14 cellular contexts compared by ENCODE assay signal in genomic region chr7:149875396-149875795, GRCh38. TPM values are rescaled to one million over a fixed set of nuclear protein-coding genes. Genes with fewer than 3 reads are reported as not detected.
A peak's percentile ranks its signal among the peaks of the same experiment; 100 is the strongest.
DNase-seq lines count a peak whose midpoint lies in the region; ATAC-seq, FAIRE-seq and TF ChIP-seq lines count a peak whose summit lies in the region.
"Had no signal": no experiment of that assay in that cellular context is flagged by ENCODE, and none has a peak within 500 bp of the region (broad histone marks: within the 10 kb centered on the region; RNA-seq: fewer than 3 reads in every experiment).

No MANE protein-coding gene starts in this region.

- TF ChIP-seq CTCF in HepG2 (CRISPR knock-in tag; IDR thresholded peaks at IDR 0.05) (no peak), right lobe of liver (IDR thresholded peaks at IDR 0.05) (no peak), type B pancreatic cell (conservative IDR thresholded peaks at IDR 0.05) (no peak)

- no peak overlapping the region for H3K27ac Mint-ChIP-seq in activated T-helper 17 cell treated with anti-CD3 and anti-CD28 coated beads, Interleukin-2, amount 50 U/mL, for 72 hours
- no peak overlapping the region for H3K27ac Mint-ChIP-seq in type B pancreatic cell

- no TSS peak for BruUV-seq in HepG2 (replicated peaks; lab: Mats Ljungman, UMichigan)

- H3K9me3 ChIP-seq in HepG2 (ENCODE audit: low read length) (no peaks in the 10 kb centered on the region), right lobe of liver (no peaks in the 10 kb centered on the region)
- H3K9me3 ChIP-seq: breast epithelium, HAP-1 had no signal

- H3K27me3 ChIP-seq in HepG2 (ENCODE audit: control insufficient read depth in 1 of 2, insufficient read depth in 2 of 2, low read length in 2 of 2): no peaks in the 10 kb centered on the region
- H3K27me3 ChIP-seq in right lobe of liver: no peaks in the 10 kb centered on the region
- H3K27me3 ChIP-seq: breast epithelium had no signal

- H3K4me3 ChIP-seq in HepG2 (replicated peaks in 1 of 3; ENCODE audit: insufficient read depth in 1 of 3, low read depth in 2 of 3, low read length in 3 of 3) (peak overlapping the region in 2 of 3 experiments; percentile 69 to 80; a peak in 4 of 6 replicates), right lobe of liver (peak overlapping the region in 1 of 3 donors; percentile 87)

- no peak for DNase-seq in HepG2 (ENCODE audit: low spot score)
- DNase-seq in right lobe of liver: no peak
- peak; percentile 40 for DNase-seq in left lobe of liver (ENCODE audit: low spot score)
- DNase-seq in type B pancreatic cell (ENCODE audit: extremely low spot score, unreplicated experiment): no peak
- no peak for DNase-seq in NCI-H1930 (lab: John Stamatoyannopoulos, UW)
- DNase-seq in COLO829 (ENCODE audit: low spot score): no peak
- DNase-seq: GDM1; NCI-H1105; NCI-H510A treated with DMSO at 0.1 percent for 48 hours; stimulated activated CD4-positive, alpha-beta T cell treated with anti-CD3 and anti-CD28 coated beads, Interleukin-4, amount 100 ng/mL, for 24 hours had no signal

- H3K4me1 ChIP-seq in HepG2 (ENCODE audit: insufficient read depth, low read length) (peaks cover 33% of the 10 kb centered on the region), right lobe of liver (peaks cover 0 to 22% (median 10%) of the 10 kb centered on the region in 4 donors)

- no peaks in the 10 kb centered on the region for H3K27me3 Mint-ChIP-seq in activated T-helper 17 cell treated with anti-CD3 and anti-CD28 coated beads, Interleukin-2, amount 50 U/mL, for 72 hours
- no peaks in the 10 kb centered on the region for H3K27me3 Mint-ChIP-seq in type B pancreatic cell

- POLR2A ChIA-PET in HepG2 (lab: Yijun Ruan, JAX): interaction anchor here (1.3 kb wide), 1 partner anchor 10 kb away, joined by 4 read pairs; no protein-coding TSS in a partner anchor

- CTCF ChIA-PET in HepG2 (lab: Yijun Ruan, JAX; ENCODE audit: low intra/inter-chr PET ratio, low total read pairs): no interaction called here

- no peaks in the 10 kb centered on the region for H4K20me1 ChIP-seq in HepG2 (ENCODE audit: insufficient read depth, low read length)

- H3K79me2 ChIP-seq in HepG2 (ENCODE audit: insufficient read depth, low read length): peaks cover 8% of the 10 kb centered on the region

- TF ChIP-seq POLR2A in HepG2 (IDR thresholded peaks at IDR 0.05; ENCODE audit: insufficient read depth in 1 of 2, low read depth in 2 of 2, low read length in 2 of 2): no peak
- TF ChIP-seq POLR2A in right lobe of liver (IDR thresholded peaks at IDR 0.05): no peak

- no peak overlapping the region for H2AFZ ChIP-seq in HepG2 (ENCODE audit: low read length)

- H3K9me3 Mint-ChIP-seq in activated T-helper 17 cell treated with anti-CD3 and anti-CD28 coated beads, Interleukin-2, amount 50 U/mL, for 72 hours: no peaks in the 10 kb centered on the region
- no peaks in the 10 kb centered on the region for H3K9me3 Mint-ChIP-seq in type B pancreatic cell

- TF ChIP-seq RAD21 in HepG2 (CRISPR knock-in tag; IDR thresholded peaks at IDR 0.05): no peak

- peak overlapping the region; percentile 70 for H3K9ac ChIP-seq in HepG2 (ENCODE audit: insufficient read depth, low read depth, low read length)

- peaks cover 31% of the 10 kb centered on the region for H3K36me3 Mint-ChIP-seq in activated T-helper 17 cell treated with anti-CD3 and anti-CD28 coated beads, Interleukin-2, amount 50 U/mL, for 72 hours (ENCODE audit: low read depth)
- H3K36me3 Mint-ChIP-seq in type B pancreatic cell: no peaks in the 10 kb centered on the region

- H3K4me3 Mint-ChIP-seq in activated T-helper 17 cell treated with anti-CD3 and anti-CD28 coated beads, Interleukin-2, amount 50 U/mL, for 72 hours: peak overlapping the region; percentile 82
- peak overlapping the region; percentile 83 for H3K4me3 Mint-ChIP-seq in type B pancreatic cell

- TF ChIP-seq EP300 in HepG2 (IDR thresholded peaks at IDR 0.05; ENCODE audit: low read depth in 2 of 2, low read length in 2 of 2) (no peak), HepG2 (CRISPR knock-in tag; IDR thresholded peaks at IDR 0.05; ENCODE audit: borderline replicate concordance) (no peak)

- in situ Hi-C loops in HepG2 (cut with HindIII; ENCODE audit: extremely low pct_ligation_motif_present, low pct_unique_long_range_greater_than_20kb): no loop called here

- WGBS in HepG2 (ENCODE audit: low lambda C conversion rate): 83% methylated on average over 4 of the region's 4 CpGs
- WGBS in right lobe of liver (ENCODE audit: insufficient coverage, low coverage, low lambda C conversion rate, missing lambda C conversion rate): 97% methylated on average over 4 of the region's 4 CpGs

- H3K36me3 ChIP-seq in HepG2 (replicated peaks in 1 of 2; ENCODE audit: control insufficient read depth in 1 of 2, insufficient read depth in 2 of 2, low read length in 2 of 2) (peaks cover 3 to 24% of the 10 kb centered on the region in 2 experiments; a peak in 3 of 5 replicates), right lobe of liver (peaks cover 0 to 11% (median 0%) of the 10 kb centered on the region in 4 donors)
- H3K36me3 ChIP-seq: breast epithelium had no signal

- H3K4me1 Mint-ChIP-seq in activated T-helper 17 cell treated with anti-CD3 and anti-CD28 coated beads, Interleukin-2, amount 50 U/mL, for 72 hours: peaks cover 32% of the 10 kb centered on the region
- H3K4me1 Mint-ChIP-seq in type B pancreatic cell (ENCODE audit: unreplicated experiment): peaks cover 24% of the 10 kb centered on the region

- ATAC-seq in HepG2 (no peak), right lobe of liver (no peak), left lobe of liver (no peak), HG03432 (IDR thresholded peaks at IDR 0.05; ENCODE audit: unreplicated experiment) (no peak)
- no peak for ATAC-seq in activated T-helper 17 cell treated with anti-CD3 and anti-CD28 coated beads, Interleukin-2, amount 50 U/mL, for 72 hours (replicated peaks)

- intact Hi-C loops in HepG2 (cut with micrococcal nuclease; ENCODE audit: unreplicated experiment) (no loop called here), right lobe of liver (cut with DNase I) (no loop called here)

- H3K27ac ChIP-seq in HepG2 (ENCODE audit: extremely low read length, insufficient read depth, low read length) (peak overlapping the region; percentile 71), right lobe of liver (peak overlapping the region in 1 of 3 donors; percentile 80)
- H3K27ac ChIP-seq: breast epithelium had no signal

- H3K4me2 ChIP-seq in HepG2 (ENCODE audit: low read depth, low read length): peak overlapping the region; percentile 85

- no peak for FAIRE-seq in HepG2 (lab: Jason Lieb, UNC)

RNA-seq across cellular contexts. Expression of gene ATP6V0E2, which starts 1.6 kb away (rescaled TPM):
- total RNA-seq in HepG2 (2016; rRNA removed; fragmentation: Illumina TruSeq; extraction: Trizol) (142 and 203 TPM in 2 replicates), right lobe of liver (10 to 100 TPM; 33.8 to 95.1 (median 70.9) TPM), left lobe of liver (99.4 TPM), type B pancreatic cell (ENCODE audit: low replicate concordance) (36.8 and 53.6 TPM in 2 replicates)
- total RNA-seq in HepG2 (2016; cell fraction: cytosol; rRNA removed; fragmentation: Illumina TruSeq; extraction: Trizol; ENCODE audit: low read depth): 120 and 162 TPM in 2 replicates
- total RNA-seq in HepG2 (2016; cell fraction: insoluble cytoplasmic fraction; rRNA removed; fragmentation: Illumina TruSeq; extraction: Trizol): 117 and 216 TPM in 2 replicates
- 244 and 302 TPM in 2 replicates for total RNA-seq in HepG2 (2016; cell fraction: membrane; rRNA removed; fragmentation: Illumina TruSeq; extraction: Trizol)
- total RNA-seq in HepG2 (2016; cell fraction: nucleus; rRNA removed; fragmentation: Illumina TruSeq; extraction: Trizol): 121 and 139 TPM in 2 replicates
- 32.9 and 36.8 TPM in 2 replicates for polyA plus RNA-seq in HepG2 (2011; rRNA removed)
- polyA plus RNA-seq in HepG2 (2011; cell fraction: cytosol; rRNA removed): 39.7 and 73.9 TPM in 2 replicates
- 47.4 and 51.5 TPM in 2 replicates for polyA plus RNA-seq in HepG2 (2011; cell fraction: nucleus; rRNA removed)
- 44.9 and 47.0 TPM in 2 replicates for polyA plus RNA-seq in HepG2 (2012)
- 173 and 241 TPM in 2 replicates for polyA plus RNA-seq in HepG2 (2016; cell fraction: cytosol; fragmentation: Illumina TruSeq; extraction: Trizol; ENCODE audit: low read depth)
- polyA plus RNA-seq in HepG2 (2016; cell fraction: insoluble cytoplasmic fraction; fragmentation: Illumina TruSeq; extraction: Trizol; ENCODE audit: low read depth): 167 and 202 TPM in 2 replicates
- 293 and 346 TPM in 2 replicates for polyA plus RNA-seq in HepG2 (2016; cell fraction: membrane; fragmentation: Illumina TruSeq; extraction: Trizol; ENCODE audit: low read depth)
- 253 and 256 TPM in 2 replicates for polyA plus RNA-seq in HepG2 (2016; cell fraction: nucleus; fragmentation: Illumina TruSeq; extraction: Trizol; ENCODE audit: insufficient read depth, low read depth)
- polyA minus RNA-seq in HepG2 (2011; rRNA and poly(A)+ RNA removed; ENCODE audit: low replicate concordance): 0.58 and 74.0 TPM in 2 replicates
- 30.3 and 36.1 TPM in 2 replicates for polyA minus RNA-seq in HepG2 (2011; cell fraction: cytosol; rRNA and poly(A)+ RNA removed)
- 14.4 and 15.7 TPM in 2 replicates for polyA minus RNA-seq in HepG2 (2011; cell fraction: nucleus; rRNA and poly(A)+ RNA removed)
- 10 to 100 TPM; 30.3 to 72.9 TPM for total RNA-seq in activated T-helper 17 cell treated with anti-CD3 and anti-CD28 coated beads, Interleukin-2, amount 50 U/mL, for 72 hours

RNA-seq across cellular contexts. Expression of gene ZNF862, which starts 37.2 kb away (rescaled TPM):
- total RNA-seq in HepG2 (2016; rRNA removed; fragmentation: Illumina TruSeq; extraction: Trizol): 0.89 and 1.0 TPM in 2 replicates
- 0.10 and 0.35 TPM in 2 replicates for total RNA-seq in HepG2 (2016; cell fraction: cytosol; rRNA removed; fragmentation: Illumina TruSeq; extraction: Trizol; ENCODE audit: low read depth)
- 0.67 and 0.80 TPM in 2 replicates for total RNA-seq in HepG2 (2016; cell fraction: insoluble cytoplasmic fraction; rRNA removed; fragmentation: Illumina TruSeq; extraction: Trizol)
- 0.46 and 0.55 TPM in 2 replicates for total RNA-seq in HepG2 (2016; cell fraction: membrane; rRNA removed; fragmentation: Illumina TruSeq; extraction: Trizol)
- 2.0 TPM in 2 replicates for total RNA-seq in HepG2 (2016; cell fraction: nucleus; rRNA removed; fragmentation: Illumina TruSeq; extraction: Trizol)
- polyA plus RNA-seq in HepG2 (2011; rRNA removed): 2.0 and 2.8 TPM in 2 replicates
- 1.0 and 1.3 TPM in 2 replicates for polyA plus RNA-seq in HepG2 (2011; cell fraction: cytosol; rRNA removed)
- 7.1 and 8.7 TPM in 2 replicates for polyA plus RNA-seq in HepG2 (2011; cell fraction: nucleus; rRNA removed)
- 0.76 and 1.6 TPM in 2 replicates for polyA plus RNA-seq in HepG2 (2012)
- polyA plus RNA-seq in HepG2 (2016; cell fraction: cytosol; fragmentation: Illumina TruSeq; extraction: Trizol; ENCODE audit: low read depth): 0.25 and 0.28 TPM in 2 replicates
- polyA plus RNA-seq in HepG2 (2016; cell fraction: insoluble cytoplasmic fraction; fragmentation: Illumina TruSeq; extraction: Trizol; ENCODE audit: low read depth): 0.27 and 0.70 TPM in 2 replicates
- 0.29 and 0.43 TPM in 2 replicates for polyA plus RNA-seq in HepG2 (2016; cell fraction: membrane; fragmentation: Illumina TruSeq; extraction: Trizol; ENCODE audit: low read depth)
- polyA plus RNA-seq in HepG2 (2016; cell fraction: nucleus; fragmentation: Illumina TruSeq; extraction: Trizol; ENCODE audit: insufficient read depth, low read depth): 1.9 and 2.0 TPM in 2 replicates
- polyA minus RNA-seq in HepG2 (2011; rRNA and poly(A)+ RNA removed; ENCODE audit: low replicate concordance): 2.0 and 5.0 TPM in 2 replicates
- polyA minus RNA-seq in HepG2 (2011; cell fraction: cytosol; rRNA and poly(A)+ RNA removed): 0.59 and 1.2 TPM in 2 replicates
- polyA minus RNA-seq in HepG2 (2011; cell fraction: nucleus; rRNA and poly(A)+ RNA removed): 6.6 and 10.3 TPM in 2 replicates
- total RNA-seq in right lobe of liver: 10 to 100 TPM in 2 of 6 experiments, 1 to 10 TPM in 4; 2.5 to 11.3 (median 7.1) TPM
- 10 to 100 TPM; 18.4 to 40.8 TPM for total RNA-seq in activated T-helper 17 cell treated with anti-CD3 and anti-CD28 coated beads, Interleukin-2, amount 50 U/mL, for 72 hours
- 10.5 TPM for total RNA-seq in left lobe of liver
- total RNA-seq in type B pancreatic cell (ENCODE audit: low replicate concordance): 21.2 and 23.9 TPM in 2 replicates
